In genomic region chr10:96281444-96282029, GRCh38 we compare ENCODE assay signal across 1 cellular context.
TF ChIP-seq lines count a peak whose summit lies in the region.

No MANE protein-coding gene starts in this region.

TF ChIP-seq in HepG2, 621 proteins besides CTCF, POLR2A, EP300 and RAD21:
- TF ChIP-seq HBP1 (CRISPR knock-in tag; IDR thresholded peaks at IDR 0.05; ENCODE audit: low read depth) = no peak
- TF ChIP-seq CREB1 (IDR thresholded peaks at IDR 0.05) = peak; percentile 23; the same call in 1 of the 2 replicates
- no peak for TF ChIP-seq CREB1 (CRISPR knock-in tag; IDR thresholded peaks at IDR 0.05)
